1 cellular context compared by ENCODE assay signal in genomic region chr6:28758046-28758817, GRCh38.
TF ChIP-seq lines count a peak whose summit lies in the region.

No MANE protein-coding gene starts in this region.

TF ChIP-seq in HepG2, 621 proteins besides CTCF, POLR2A, EP300 and RAD21 (continued from another document and continues in another):
- TF ChIP-seq ZNF687 (CRISPR knock-in tag; IDR thresholded peaks at IDR 0.05) (no peak), GMEB1 (CRISPR knock-in tag; IDR thresholded peaks at IDR 0.05; ENCODE audit: borderline replicate concordance) (no peak), ZNF644 (CRISPR knock-in tag; IDR thresholded peaks at IDR 0.05; ENCODE audit: low read depth) (peak; percentile 74), ZNF3 (CRISPR knock-in tag; IDR thresholded peaks at IDR 0.05) (0 out of 2 replicates have a peak, but pooled peaks have one; percentile 36), ZNF17 (CRISPR knock-in tag; IDR thresholded peaks at IDR 0.05) (no peak), FUBP1 (CRISPR knock-in tag; IDR thresholded peaks at IDR 0.05; ENCODE audit: borderline replicate concordance) (no peak), ZNF558 (CRISPR knock-in tag; IDR thresholded peaks at IDR 0.05; ENCODE audit: borderline replicate concordance) (no peak), TFE3 (CRISPR knock-in tag; IDR thresholded peaks at IDR 0.05) (peak; percentile 17; the same call in 1 of the 2 replicates), ZNF639 (CRISPR knock-in tag; conservative IDR thresholded peaks at IDR 0.05) (no peak), BORCS8-MEF2B (CRISPR knock-in tag; IDR thresholded peaks at IDR 0.05) (no peak), SMAD3 (CRISPR knock-in tag; IDR thresholded peaks at IDR 0.05) (0 out of 2 replicates have a peak, but pooled peaks have one; percentile 22), U2AF1 (optimal IDR thresholded peaks at IDR 0.05; ENCODE audit: low read depth, low read length) (no peak), TOE1 (CRISPR knock-in tag; IDR thresholded peaks at IDR 0.05) (no peak), ZNF232 (CRISPR knock-in tag; IDR thresholded peaks at IDR 0.05; ENCODE audit: borderline replicate concordance) (0 out of 2 replicates have a peak, but pooled peaks have one; percentile 12), ATF4 (CRISPR knock-in tag; IDR thresholded peaks at IDR 0.05) (peak in 1 of 2 experiments; percentile 75; a peak in 2 of 4 replicates), RBM39 (IDR thresholded peaks at IDR 0.05; ENCODE audit: low read depth, low read length, poor library complexity, severe bottlenecking) (no peak), FOXM1 (CRISPR knock-in tag; IDR thresholded peaks at IDR 0.05) (no peak), KLF6 (CRISPR knock-in tag; IDR thresholded peaks at IDR 0.05) (no peak), KAT8 (CRISPR knock-in tag; IDR thresholded peaks at IDR 0.05) (peak; percentile 78), GLMP (CRISPR knock-in tag; IDR thresholded peaks at IDR 0.05; ENCODE audit: borderline replicate concordance) (no peak), ZBTB8A (CRISPR knock-in tag; IDR thresholded peaks at IDR 0.05; ENCODE audit: borderline replicate concordance, low read depth) (no peak), ZNF503 (CRISPR knock-in tag; IDR thresholded peaks at IDR 0.05) (0 out of 2 replicates have a peak, but pooled peaks have one; percentile 47), ZZZ3 (CRISPR knock-in tag; IDR thresholded peaks at IDR 0.05; ENCODE audit: borderline replicate concordance) (no peak), ARHGAP35 (CRISPR knock-in tag; IDR thresholded peaks at IDR 0.05; ENCODE audit: borderline replicate concordance) (no peak), ZNF7 (CRISPR knock-in tag; IDR thresholded peaks at IDR 0.05) (no peak), ZNF343 (CRISPR knock-in tag; IDR thresholded peaks at IDR 0.05) (no peak), HMGXB4 (CRISPR knock-in tag; IDR thresholded peaks at IDR 0.05; ENCODE audit: borderline replicate concordance in 1 of 2, low read depth in 1 of 2) (peak; percentile 88 to 97), NKX3-1 (CRISPR knock-in tag; IDR thresholded peaks at IDR 0.05) (0 out of 2 replicates have a peak, but pooled peaks have one; percentile 53), SRSF9 (IDR thresholded peaks at IDR 0.05; ENCODE audit: borderline replicate concordance, insufficient read depth, low read depth, low read length, poor library complexity, severe bottlenecking) (no peak), ZBTB43 (CRISPR knock-in tag; conservative IDR thresholded peaks at IDR 0.05) (no peak), REXO4 (CRISPR knock-in tag; IDR thresholded peaks at IDR 0.05; ENCODE audit: borderline replicate concordance) (no peak), PRDM15 (CRISPR knock-in tag; IDR thresholded peaks at IDR 0.05) (no peak), ZNF605 (CRISPR knock-in tag; IDR thresholded peaks at IDR 0.05) (peak; percentile 39; the same call in 1 of the 2 replicates)
